8 cellular contexts compared by ENCODE assay signal in the genomic region with DNA sequence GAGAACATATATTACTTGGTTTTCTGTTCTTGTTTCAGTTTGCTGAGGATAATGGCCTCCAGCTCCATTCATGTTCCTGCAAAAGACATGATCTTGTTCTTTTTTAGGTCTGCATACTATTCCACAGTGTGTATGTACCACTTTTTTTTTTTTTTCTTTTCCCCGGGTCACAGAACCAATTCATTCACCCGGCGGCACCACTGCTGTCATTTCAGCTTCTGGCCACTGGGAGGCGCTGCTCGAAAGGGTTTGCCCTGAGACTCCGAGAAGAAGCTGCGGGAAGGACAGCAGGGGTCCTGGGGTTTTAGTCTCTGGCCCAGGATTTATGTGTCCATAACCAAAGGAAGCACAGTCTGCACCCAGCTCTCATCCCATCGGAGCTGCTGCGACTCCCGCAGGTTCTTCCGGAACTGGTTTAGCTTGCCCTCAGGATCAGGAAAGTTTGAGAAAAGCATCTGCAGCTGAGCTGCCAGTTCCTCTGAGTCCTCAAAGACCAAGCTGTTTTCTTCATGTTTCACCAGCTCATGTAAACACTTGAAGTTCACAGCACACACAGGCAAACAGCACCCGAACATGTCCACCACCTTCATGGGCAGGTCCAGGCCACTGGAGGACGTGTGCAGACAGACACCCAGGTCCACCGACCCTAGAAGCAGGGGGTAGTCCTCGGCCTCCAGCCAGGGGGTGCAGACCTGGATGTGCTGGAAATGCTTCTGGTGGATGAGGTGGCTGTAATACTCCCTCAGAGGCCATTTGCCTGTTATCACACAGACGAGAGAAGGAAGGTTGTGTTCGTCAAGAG.
A peak's percentile ranks its signal among the peaks of the same experiment; 100 is the strongest.
DNase-seq lines count a peak whose midpoint lies in the region; ATAC-seq and TF ChIP-seq lines count a peak whose summit lies in the region.
"Not testable (repeated sequence)": the region's sequence is repeated elsewhere in the genome, so short reads cannot be mapped to it uniquely, and the experiment has no call there.

No MANE protein-coding gene starts in this region.

- POLR2A ChIA-PET in activated CD4-positive, alpha-beta T cell treated with anti-CD3 and anti-CD28 coated beads for 36 hours (lab: Charles Lee) = not testable (repeated sequence)

- TF ChIP-seq CTCF in 22Rv1 (IDR thresholded peaks at IDR 0.05) = peak; percentile 90
- TF ChIP-seq CTCF in GM12874 (IDR thresholded peaks at IDR 0.05; ENCODE audit: insufficient read depth, low read depth, low read length) = peak; percentile 59
- TF ChIP-seq CTCF in mesothelial cell of epicardium (IDR thresholded peaks at IDR 0.05; ENCODE audit: unreplicated experiment) = peak; percentile 69

- DNase-seq in NCI-H774 (lab: John Stamatoyannopoulos, UW) = peak; percentile 34
- DNase-seq in activated CD4-positive, alpha-beta T cell treated with anti-CD3 and anti-CD28 coated beads for 36 hours = peak; percentile 75
- peak; percentile 58 for DNase-seq in activated naive CD8-positive, alpha-beta T cell treated with anti-CD3 and anti-CD28 coated beads, Interleukin-2, amount 50 U/mL, for 24 hours
- DNase-seq in fibroblast of peridontal ligament (ENCODE audit: extremely low read depth) = peak; percentile 17
- DNase-seq in mesothelial cell of epicardium (ENCODE audit: low spot score in 2 of 2, unreplicated experiment in 2 of 2) = peak in 1 of 2 experiments; percentile 51
- DNase-seq in stimulated activated CD4-positive, alpha-beta T cell treated with anti-CD3 and anti-CD28 coated beads, Interleukin-4, amount 100 ng/mL, for 1 hour = peak; percentile 48

- H3K27ac Mint-ChIP-seq in activated CD4-positive, alpha-beta T cell treated with anti-CD3 and anti-CD28 coated beads for 36 hours; activated naive CD8-positive, alpha-beta T cell treated with anti-CD3 and anti-CD28 coated beads, Interleukin-2, amount 50 U/mL, for 24 hours; mesothelial cell of epicardium: not testable (repeated sequence)

- CTCF ChIA-PET in activated CD4-positive, alpha-beta T cell treated with anti-CD3 and anti-CD28 coated beads for 36 hours (lab: Charles Lee) = interaction anchor here (0.6 to 1.8 kb wide), 14 partner anchors 10 to 936 kb away, joined by 3 to 5 read pairs (median 4); no protein-coding TSS in a partner anchor

- H3K36me3 Mint-ChIP-seq in activated CD4-positive, alpha-beta T cell treated with anti-CD3 and anti-CD28 coated beads for 36 hours (ENCODE audit: low read depth); activated naive CD8-positive, alpha-beta T cell treated with anti-CD3 and anti-CD28 coated beads, Interleukin-2, amount 50 U/mL, for 24 hours (ENCODE audit: low read depth); mesothelial cell of epicardium: not testable (repeated sequence)

- H3K4me1 Mint-ChIP-seq in activated CD4-positive, alpha-beta T cell treated with anti-CD3 and anti-CD28 coated beads for 36 hours; activated naive CD8-positive, alpha-beta T cell treated with anti-CD3 and anti-CD28 coated beads, Interleukin-2, amount 50 U/mL, for 24 hours; mesothelial cell of epicardium: not testable (repeated sequence)

- H3K9me3 Mint-ChIP-seq in activated CD4-positive, alpha-beta T cell treated with anti-CD3 and anti-CD28 coated beads for 36 hours (ENCODE audit: low read depth); activated naive CD8-positive, alpha-beta T cell treated with anti-CD3 and anti-CD28 coated beads, Interleukin-2, amount 50 U/mL, for 24 hours; mesothelial cell of epicardium: not testable (repeated sequence)

- H3K27ac ChIP-seq in 22Rv1 = not testable (repeated sequence)

- intact Hi-C loops in activated CD4-positive, alpha-beta T cell treated with anti-CD3 and anti-CD28 coated beads for 36 hours (cut with DNase I, micrococcal nuclease) = loop anchor here (2.0 to 10.0 kb wide), 3 partner anchors 461 to 1093 kb away; no protein-coding TSS in a partner anchor

- ATAC-seq in activated CD4-positive, alpha-beta T cell treated with anti-CD3 and anti-CD28 coated beads for 36 hours; activated naive CD8-positive, alpha-beta T cell treated with anti-CD3 and anti-CD28 coated beads, Interleukin-2, amount 50 U/mL, for 24 hours: not testable (repeated sequence)

- H3K4me3 Mint-ChIP-seq in activated CD4-positive, alpha-beta T cell treated with anti-CD3 and anti-CD28 coated beads for 36 hours; activated naive CD8-positive, alpha-beta T cell treated with anti-CD3 and anti-CD28 coated beads, Interleukin-2, amount 50 U/mL, for 24 hours; mesothelial cell of epicardium: not testable (repeated sequence)

- H3K27me3 Mint-ChIP-seq in activated CD4-positive, alpha-beta T cell treated with anti-CD3 and anti-CD28 coated beads for 36 hours; activated naive CD8-positive, alpha-beta T cell treated with anti-CD3 and anti-CD28 coated beads, Interleukin-2, amount 50 U/mL, for 24 hours: not testable (repeated sequence)
- H3K27me3 Mint-ChIP-seq in mesothelial cell of epicardium (ENCODE audit: low read depth) = peaks cover 19% of the 10 kb centered on the region
